8 cellular contexts compared by ENCODE assay signal in the genomic region with DNA sequence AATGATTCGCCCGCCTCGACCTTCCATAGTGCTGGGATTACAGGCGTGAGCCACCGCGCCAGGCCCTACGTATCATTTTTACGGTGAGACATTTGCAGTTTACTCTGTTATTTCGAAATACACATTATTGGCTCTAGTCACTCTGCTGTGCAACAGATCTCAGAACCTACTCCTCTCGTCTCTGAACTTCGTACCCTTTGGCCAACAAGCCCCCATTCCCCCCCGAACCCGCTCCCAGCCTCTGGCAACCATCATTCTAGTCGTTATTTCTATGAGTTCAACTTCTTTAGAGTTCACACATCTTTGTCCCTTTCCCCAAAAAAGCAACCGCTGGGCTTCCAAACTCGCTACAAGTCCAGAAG. TPM values are rescaled to one million over a fixed set of nuclear protein-coding genes. Genes with fewer than 3 reads are reported as not detected.
DNase-seq lines count a peak whose midpoint lies in the region; ATAC-seq and TF ChIP-seq lines count a peak whose summit lies in the region.

No MANE protein-coding gene starts in this region.

- no peak overlapping the region for H2BK5ac ChIP-seq in mesenchymal stem cell (ENCODE audit: low read depth, low read length, poor library complexity, severe bottlenecking)

- no peaks in the 10 kb centered on the region for H3K9me3 Mint-ChIP-seq in type B pancreatic cell

- CTCF ChIA-PET in AG04450 (lab: Charles Lee) = interaction anchor here (0.7 to 3.5 kb wide), 9 partner anchors 14 to 476 kb away, joined by 3 to 24 read pairs (median 3); no protein-coding TSS in a partner anchor
- CTCF ChIA-PET in RWPE1 (lab: Yijun Ruan, JAX) = interaction anchor here (0.7 to 2.6 kb wide), 10 partner anchors 18 to 476 kb away, joined by 3 to 24 read pairs (median 5); no protein-coding TSS in a partner anchor

- no peak overlapping the region for H4K91ac ChIP-seq in mesenchymal stem cell (ENCODE audit: low read length)

- H2AK5ac ChIP-seq in mesenchymal stem cell (ENCODE audit: low read length, severe bottlenecking) = no peak overlapping the region

- H3K79me1 ChIP-seq in mesenchymal stem cell (replicated peaks; ENCODE audit: low read length, poor library complexity, severe bottlenecking) = peaks cover 7% of the 10 kb centered on the region

- H3K27ac ChIP-seq in AG04450 (ENCODE audit: low read depth, low read length) = peak overlapping the region; percentile 88
- peak overlapping the region; percentile 87 for H3K27ac ChIP-seq in RWPE1
- peak overlapping the region; percentile 90 for H3K27ac ChIP-seq in duodenal mucosa (ENCODE audit: low read depth, low read length)
- H3K27ac ChIP-seq in mesenchymal stem cell (ENCODE audit: low read length, poor library complexity, severe bottlenecking) = peak overlapping the region; percentile 44

- peak overlapping the region; percentile 81 for H3K4me2 ChIP-seq in mesenchymal stem cell (ENCODE audit: low read length, poor library complexity, severe bottlenecking)

- no peak overlapping the region for H3K14ac ChIP-seq in mesenchymal stem cell (ENCODE audit: low read length in 2 of 2)

- DNase-seq in AG04450 (ENCODE audit: low read depth, low spot score) = no peak
- DNase-seq in RWPE1 (ENCODE audit: low spot score) = peak; percentile 34
- DNase-seq in mesenchymal stem cell = peak; percentile 69
- DNase-seq in type B pancreatic cell (ENCODE audit: extremely low spot score, unreplicated experiment) = no peak
- DNase-seq in NK-92 treated with Interleukin-12 subunit alpha and Interleukin-12 subunit beta, amount 100 ng/mL, for 24 hours (lab: John Stamatoyannopoulos, UW) = no peak

- no peaks in the 10 kb centered on the region for H3K9me3 ChIP-seq in AG04450 (ENCODE audit: control insufficient read depth, insufficient read depth, low read length)
- no peaks in the 10 kb centered on the region for H3K9me3 ChIP-seq in duodenal mucosa (ENCODE audit: control insufficient read depth in 1 of 2, low read length in 2 of 2)
- no peaks in the 10 kb centered on the region for H3K9me3 ChIP-seq in mesenchymal stem cell (ENCODE audit: control insufficient read depth, low read length)

- peak overlapping the region; percentile 59 for H4K8ac ChIP-seq in mesenchymal stem cell (ENCODE audit: low read length)

- no peaks in the 10 kb centered on the region for H3K27me3 Mint-ChIP-seq in type B pancreatic cell

- peak overlapping the region; percentile 85 for H3K27ac Mint-ChIP-seq in type B pancreatic cell

- H3K4me3 Mint-ChIP-seq in type B pancreatic cell = peak overlapping the region; percentile 96

- H3K27me3 ChIP-seq in AG04450 (ENCODE audit: control insufficient read depth, insufficient read depth, low read length) = no peaks in the 10 kb centered on the region
- H3K27me3 ChIP-seq in duodenal mucosa (ENCODE audit: control insufficient read depth in 1 of 2, insufficient read depth in 2 of 2, low read length in 2 of 2) = no peaks in the 10 kb centered on the region
- H3K27me3 ChIP-seq in mesenchymal stem cell (ENCODE audit: control insufficient read depth in 1 of 2, insufficient read depth in 1 of 2, low read length in 2 of 2) = no peaks in the 10 kb centered on the region

- ATAC-seq in GM19035 (IDR thresholded peaks at IDR 0.05; ENCODE audit: unreplicated experiment) (peak; percentile 8), GM18870 (IDR thresholded peaks at IDR 0.05; ENCODE audit: unreplicated experiment) (no peak)

- H2BK120ac ChIP-seq in mesenchymal stem cell (ENCODE audit: low read depth, low read length) = peak overlapping the region; percentile 83

- no peak for TF ChIP-seq CTCF in AG04450 (IDR thresholded peaks at IDR 0.05; ENCODE audit: low read depth, low read length)
- TF ChIP-seq CTCF in RWPE1 (conservative IDR thresholded peaks at IDR 0.05; ENCODE audit: low read depth) = no peak
- TF ChIP-seq CTCF in type B pancreatic cell (conservative IDR thresholded peaks at IDR 0.05) = no peak

- peak overlapping the region; percentile 35 to 38 for H3K18ac ChIP-seq in mesenchymal stem cell (ENCODE audit: low read depth in 1 of 2, low read length in 2 of 2)

- no peak overlapping the region for H2BK12ac ChIP-seq in mesenchymal stem cell (ENCODE audit: low read length in 2 of 2)

- POLR2A ChIA-PET in AG04450 (lab: Yijun Ruan, JAX) = interaction anchor here (0.7 to 1.7 kb wide), 7 partner anchors 17 to 116 kb away, joined by 3 to 7 read pairs (median 4); a partner anchor contains a TSS
- POLR2A ChIA-PET in RWPE1 (lab: Yijun Ruan, JAX; ENCODE audit: low non-redundant PET) = interaction anchor here (0.6 to 1.6 kb wide), 2 partner anchors 32 to 887 kb away, joined by 3 to 8 read pairs; a partner anchor contains a TSS

- H3K4ac ChIP-seq in mesenchymal stem cell (ENCODE audit: low read depth in 1 of 2, low read length in 2 of 2) = peak overlapping the region in 1 of 2 experiments; percentile 60

- H3K4me1 Mint-ChIP-seq in type B pancreatic cell (ENCODE audit: unreplicated experiment) = peaks cover 17% of the 10 kb centered on the region

- H3K4me3 ChIP-seq in AG04450 (ENCODE audit: low read depth, low read length) = peak overlapping the region; percentile 73
- peak overlapping the region; percentile 86 to 94 for H3K4me3 ChIP-seq in duodenal mucosa (ENCODE audit: low read depth in 1 of 2, low read length in 2 of 2)
- peak overlapping the region; percentile 65 to 87 for H3K4me3 ChIP-seq in mesenchymal stem cell (ENCODE audit: insufficient read depth in 1 of 2, low read depth in 1 of 2, low read length in 2 of 2)

- no peak overlapping the region for H2BK15ac ChIP-seq in mesenchymal stem cell (ENCODE audit: low read depth, poor library complexity, severe bottlenecking)

- no peak overlapping the region for H2AFZ ChIP-seq in mesenchymal stem cell (ENCODE audit: low read depth, low read length)

- WGBS in mesenchymal stem cell = 17% methylated on average over 16 of the region's 16 CpGs

- H3K36me3 ChIP-seq in duodenal mucosa (ENCODE audit: control insufficient read depth in 1 of 2, insufficient read depth in 2 of 2, low read length in 2 of 2) = peaks cover 13 to 18% of the 10 kb centered on the region in 2 donors
- peaks cover 15 to 27% of the 10 kb centered on the region in 2 experiments for H3K36me3 ChIP-seq in mesenchymal stem cell (ENCODE audit: control insufficient read depth in 1 of 2, insufficient read depth in 2 of 2, low read depth in 1 of 2, low read length in 2 of 2)

- H3K36me3 Mint-ChIP-seq in type B pancreatic cell = peaks cover 15% of the 10 kb centered on the region

- H3K9ac ChIP-seq in duodenal mucosa (ENCODE audit: low read depth in 1 of 2, low read length in 2 of 2) = peak overlapping the region; percentile 78 to 82
- H3K9ac ChIP-seq in mesenchymal stem cell (ENCODE audit: low read length) = peak overlapping the region; percentile 88

- no peak overlapping the region for H3K23ac ChIP-seq in mesenchymal stem cell (ENCODE audit: low read length in 2 of 2)

- H3K4me1 ChIP-seq in duodenal mucosa (ENCODE audit: control insufficient read depth in 1 of 2, insufficient read depth in 2 of 2, low read length in 2 of 2) (peaks cover 23 to 36% of the 10 kb centered on the region in 2 donors), mesenchymal stem cell (ENCODE audit: control insufficient read depth, insufficient read depth, low read depth, low read length) (peaks cover 6% of the 10 kb centered on the region)

RNA-seq across cellular contexts. Expression of a gene that starts 0.7 kb away (rescaled TPM):
- 140 and 173 TPM in 2 replicates for polyA plus RNA-seq in AG04450 (2011; rRNA removed)
- 80.8 and 98.8 TPM in 2 replicates for polyA minus RNA-seq in AG04450 (2011; rRNA and poly(A)+ RNA removed)
- 48.4 TPM for polyA plus RNA-seq in mesenchymal stem cell (2013, experiment 1 of 2)
- polyA plus RNA-seq in mesenchymal stem cell (2013, experiment 2 of 2) = 49.3 TPM
- total RNA-seq in type B pancreatic cell (ENCODE audit: low replicate concordance) = 67.3 and 75.4 TPM in 2 replicates

RNA-seq across cellular contexts. Expression of a gene that starts 32.4 kb away (rescaled TPM):
- polyA plus RNA-seq in AG04450 (2011; rRNA removed) = 9.6 and 14.1 TPM in 2 replicates
- polyA minus RNA-seq in AG04450 (2011; rRNA and poly(A)+ RNA removed) = 2.1 and 3.5 TPM in 2 replicates
- polyA plus RNA-seq in mesenchymal stem cell (2013, experiment 1 of 2) = 10.9 TPM
- polyA plus RNA-seq in mesenchymal stem cell (2013, experiment 2 of 2) = 11.0 TPM
- total RNA-seq in type B pancreatic cell (ENCODE audit: low replicate concordance) = 9.6 and 13.9 TPM in 2 replicates

Comparison
In these comparisons a context has a peak if more than half of its experiments do, and no peak if none do; other contexts are left out.
1. DNase-seq: peak in RWPE1 (single experiment) and mesenchymal stem cell (single experiment); none in AG04450 (single experiment), type B pancreatic cell (single experiment) and NK-92 treated with Interleukin-12 subunit alpha and Interleukin-12 subunit beta, amount 100 ng/mL, for 24 hours (single experiment).
2. Peak in every context shown above with its lines, with median percentiles within 50 percentile points of each other: H3K27ac ChIP-seq and H3K4me3 ChIP-seq.